8 cellular contexts compared by ENCODE assay signal in genomic region chr17:48131216-48131824, GRCh38. TPM values are rescaled to one million over a fixed set of nuclear protein-coding genes. Genes with fewer than 3 reads are reported as not detected.
A peak's percentile ranks its signal among the peaks of the same experiment; 100 is the strongest.
DNase-seq lines count a peak whose midpoint lies in the region; ATAC-seq and TF ChIP-seq lines count a peak whose summit lies in the region.

No MANE protein-coding gene starts in this region.

- H3K9ac ChIP-seq in MM.1S (ENCODE audit: low read length) (no peak overlapping the region), adipocyte (ENCODE audit: low read length) (no peak overlapping the region)

- no peak overlapping the region for H3K27ac ChIP-seq in MM.1S (ENCODE audit: low read length)
- no peak overlapping the region for H3K27ac ChIP-seq in RWPE2 (ENCODE audit: poor library complexity, severe bottlenecking)

- H3K4me1 ChIP-seq in MM.1S (ENCODE audit: low read length) (no peaks in the 10 kb centered on the region), RWPE2 (ENCODE audit: insufficient read depth, poor library complexity, severe bottlenecking) (peaks cover 16% of the 10 kb centered on the region), adipocyte (ENCODE audit: control insufficient read depth, insufficient read depth, low read length) (peaks cover under 1% of the 10 kb centered on the region)

- H3K4me3 ChIP-seq in MM.1S (ENCODE audit: low read length) (no peak overlapping the region), RWPE2 (ENCODE audit: severe bottlenecking) (no peak overlapping the region), adipocyte (ENCODE audit: low read length) (no peak overlapping the region)

- H3K36me3 ChIP-seq in MM.1S (replicated peaks; ENCODE audit: insufficient read depth, low read length) (no peaks in the 10 kb centered on the region), RWPE2 (ENCODE audit: low read depth) (no peaks in the 10 kb centered on the region), adipocyte (ENCODE audit: control insufficient read depth, insufficient read depth, low read length, severe bottlenecking) (no peaks in the 10 kb centered on the region)

- TF ChIP-seq CTCF in MM.1S (IDR thresholded peaks at IDR 0.05; ENCODE audit: low read length) (peak; percentile 85), RWPE2 (IDR thresholded peaks at IDR 0.05; ENCODE audit: poor library complexity, severe bottlenecking) (peak; percentile 91)

- H3K9me3 ChIP-seq in MM.1S (replicated peaks; ENCODE audit: insufficient read depth, low read length) (no peaks in the 10 kb centered on the region), RWPE2 (ENCODE audit: severe bottlenecking) (no peaks in the 10 kb centered on the region), adipocyte (ENCODE audit: control insufficient read depth, low read length) (no peaks in the 10 kb centered on the region)

- no peaks in the 10 kb centered on the region for H4K20me1 ChIP-seq in MM.1S (ENCODE audit: insufficient read depth, low read length)

- H3K9me2 ChIP-seq in MM.1S (replicated peaks; ENCODE audit: insufficient read depth, low read length), result no peaks in the 10 kb centered on the region

- peak; percentile 67 for ATAC-seq in RWPE2 (ENCODE audit: low read depth)
- ATAC-seq in left cardiac atrium, result peak; percentile 82 to 90
- ATAC-seq in sciatic nerve, result peak; percentile 93
- no peak for ATAC-seq in HG03442 (IDR thresholded peaks at IDR 0.05; ENCODE audit: unreplicated experiment)

- H3K79me2 ChIP-seq in MM.1S (ENCODE audit: low read length), result no peaks in the 10 kb centered on the region

- no peak overlapping the region for H2AFZ ChIP-seq in MM.1S (ENCODE audit: low read length)

- DNase-seq in EL (peak; percentile 73), MM.1S (peak; percentile 70), RWPE2 (ENCODE audit: low spot score) (peak; percentile 19), adipocyte (ENCODE audit: low read depth) (peak; percentile 91), left cardiac atrium (peak; percentile 32), sciatic nerve (ENCODE audit: low spot score) (peak; percentile 65)
- DNase-seq in NK-92 treated with Interleukin-12 subunit alpha and Interleukin-12 subunit beta, amount 100 ng/mL, for 24 hours (lab: John Stamatoyannopoulos, UW), result no peak

- H3K4me2 ChIP-seq in MM.1S (ENCODE audit: low read depth, low read length), result no peak overlapping the region

- intact Hi-C loops in left cardiac atrium (cut with DNase I), result loop anchor here (1.0 to 5.0 kb wide), 3 partner anchors 54 to 106 kb away; no protein-coding TSS in a partner anchor
- intact Hi-C loops in sciatic nerve (cut with DNase I), result loop anchor here (2.0 kb wide), 1 partner anchor 107 kb away; no protein-coding TSS in a partner anchor

- no peaks in the 10 kb centered on the region for H3F3A ChIP-seq in MM.1S (ENCODE audit: insufficient read depth, low read length)

- H3K27me3 ChIP-seq in MM.1S (replicated peaks; ENCODE audit: insufficient read depth, low read length) (no peaks in the 10 kb centered on the region), RWPE2 (ENCODE audit: insufficient read depth, poor library complexity, severe bottlenecking) (no peaks in the 10 kb centered on the region), adipocyte (replicated peaks; ENCODE audit: control insufficient read depth, insufficient read depth, low read length) (no peaks in the 10 kb centered on the region)

RNA-seq across cellular contexts. Expression of gene SNX11, which starts 23.8 kb away (rescaled TPM):
- total RNA-seq in left cardiac atrium (10 to 100 TPM; 13.3 to 14.7 TPM), sciatic nerve (18.5 TPM)

RNA-seq across cellular contexts. Expression of gene CBX1, which starts 30.0 kb away (rescaled TPM):
- total RNA-seq in left cardiac atrium (10 to 100 TPM; 29.2 to 35.6 TPM), sciatic nerve (53.0 TPM)
